Comparison of ENCODE assay signal across 8 cellular contexts in genomic region chr16:67805718-67806427, GRCh38. TPM values are rescaled to one million over a fixed set of nuclear protein-coding genes. Genes with fewer than 3 reads are reported as not detected.
DNase-seq lines count a peak whose midpoint lies in the region; TF ChIP-seq lines count a peak whose summit lies in the region.

No MANE protein-coding gene starts in this region.

- peaks cover 36% of the 10 kb centered on the region for H3K36me3 Mint-ChIP-seq in activated CD4-positive, alpha-beta T cell treated with anti-CD3 and anti-CD28 coated beads, Interleukin-2, amount 10 ng/mL, durations not matched to agents 24 days and 14 days (ENCODE audit: low read depth)

- peaks cover 22% of the 10 kb centered on the region for H3K4me1 ChIP-seq in muscle layer of colon (ENCODE audit: insufficient read depth, low read length)

- no peaks in the 10 kb centered on the region for H3K27me3 Mint-ChIP-seq in activated CD4-positive, alpha-beta T cell treated with anti-CD3 and anti-CD28 coated beads, Interleukin-2, amount 10 ng/mL, durations not matched to agents 24 days and 14 days

- H3K4me3 ChIP-seq in MG63 (peak overlapping the region; percentile 87), dorsolateral prefrontal cortex (peak overlapping the region; percentile 62 to 100 (median 93)), muscle layer of colon (ENCODE audit: low read depth in 1 of 2, low read length in 2 of 2) (peak overlapping the region; percentile 71 to 76)

- H3K9ac ChIP-seq in muscle layer of colon (ENCODE audit: low read length) = peak overlapping the region; percentile 88

- H3K4me3 Mint-ChIP-seq in activated CD4-positive, alpha-beta T cell treated with anti-CD3 and anti-CD28 coated beads, Interleukin-2, amount 10 ng/mL, durations not matched to agents 24 days and 14 days = peak overlapping the region; percentile 97

- no peaks in the 10 kb centered on the region for H3K27me3 ChIP-seq in MG63
- no peaks in the 10 kb centered on the region for H3K27me3 ChIP-seq in dorsolateral prefrontal cortex
- H3K27me3 ChIP-seq in muscle layer of colon (ENCODE audit: control insufficient read depth in 1 of 2, insufficient read depth in 2 of 2, low read length in 2 of 2) = no peaks in the 10 kb centered on the region

- no peaks in the 10 kb centered on the region for H3K9me3 Mint-ChIP-seq in activated CD4-positive, alpha-beta T cell treated with anti-CD3 and anti-CD28 coated beads, Interleukin-2, amount 10 ng/mL, durations not matched to agents 24 days and 14 days

- TF ChIP-seq CTCF in dorsolateral prefrontal cortex (IDR thresholded peaks at IDR 0.05 in 54 of 56, conservative IDR thresholded peaks at IDR 0.05 in 2 of 56; ENCODE audit: low read depth in 1 of 56, partially characterized antibody in 56 of 56) = no peak

- peak overlapping the region; percentile 97 for H3K27ac Mint-ChIP-seq in activated CD4-positive, alpha-beta T cell treated with anti-CD3 and anti-CD28 coated beads, Interleukin-2, amount 10 ng/mL, durations not matched to agents 24 days and 14 days

- H3K27ac ChIP-seq in dorsolateral prefrontal cortex (peak overlapping the region in 51 of 59 donors; percentile 1 to 93 (median 74)), muscle layer of colon (ENCODE audit: low read depth, low read length) (peak overlapping the region; percentile 90)

- no peak for DNase-seq in activated CD4-positive, alpha-beta T cell treated with anti-CD3 and anti-CD28 coated beads, Interleukin-2, amount 10 ng/mL, durations not matched to agents 24 days and 14 days
- no peak for DNase-seq in activated CD4-positive, alpha-beta T cell treated with anti-CD3 and anti-CD28 coated beads for 4 hours
- DNase-seq in MG63 (no peak), dorsolateral prefrontal cortex (peak in 2 of 10 donors; percentile 12 to 28), posterior vena cava (ENCODE audit: low spot score) (no peak), superior temporal gyrus (ENCODE audit: extremely low spot score) (no peak), NCI-H510A (lab: John Stamatoyannopoulos, UW) (no peak)

- peaks cover 44% of the 10 kb centered on the region for H3K4me1 Mint-ChIP-seq in activated CD4-positive, alpha-beta T cell treated with anti-CD3 and anti-CD28 coated beads, Interleukin-2, amount 10 ng/mL, durations not matched to agents 24 days and 14 days

- no peaks in the 10 kb centered on the region for H3K9me3 ChIP-seq in MG63
- H3K9me3 ChIP-seq in muscle layer of colon (ENCODE audit: low read length) = no peaks in the 10 kb centered on the region

- H3K36me3 ChIP-seq in MG63 = no peaks in the 10 kb centered on the region; the same call in 1 of the 2 replicates
- peaks cover 7% of the 10 kb centered on the region for H3K36me3 ChIP-seq in muscle layer of colon (ENCODE audit: insufficient read depth, low read length)

- intact Hi-C loops in activated CD4-positive, alpha-beta T cell treated with anti-CD3 and anti-CD28 coated beads, Interleukin-2, amount 10 ng/mL, durations not matched to agents 24 days and 14 days (cut with micrococcal nuclease) = loop anchor here (1.0 to 10.0 kb wide), 12 partner anchors 27 to 1039 kb away; partner anchors contain the start of genes ACD, AGRP, ATP6V0D1 and CTCF
- intact Hi-C loops in dorsolateral prefrontal cortex (cut with DNase I) (loop anchor here (2.0 to 5.0 kb wide), 6 partner anchors 41 to 431 kb away; partner anchors contain the start of genes CTCF (in 2 of the 2), CENPT (in 1 of the 2), DDX28 (in 1 of the 2) and DUS2 (in 1 of the 2)), posterior vena cava (cut with DNase I) (no loop called here)

RNA-seq across cellular contexts. Expression of gene RANBP10, which starts 0.5 kb away (rescaled TPM):
- 18.2 and 18.6 TPM in 2 replicates for total RNA-seq in activated CD4-positive, alpha-beta T cell treated with anti-CD3 and anti-CD28 coated beads, Interleukin-2, amount 10 ng/mL, durations not matched to agents 24 days and 14 days
- total RNA-seq in MG63 (2014; rRNA removed; shearing (Covaris generic); ENCODE audit: low replicate concordance) = 0.79 and 1.8 TPM in 2 replicates
- total RNA-seq in dorsolateral prefrontal cortex (10 to 100 TPM; 13.9 to 32.6 (median 21.2) TPM), posterior vena cava (10 to 100 TPM; 11.8 to 13.8 TPM)

RNA-seq across cellular contexts. Expression of gene TSNAXIP1, which starts 0.8 kb away (rescaled TPM):
- 0.65 and 0.80 TPM in 2 replicates for total RNA-seq in activated CD4-positive, alpha-beta T cell treated with anti-CD3 and anti-CD28 coated beads, Interleukin-2, amount 10 ng/mL, durations not matched to agents 24 days and 14 days
- total RNA-seq in MG63 (2014; rRNA removed; shearing (Covaris generic); ENCODE audit: low replicate concordance) = 1.4 TPM in 1 of 2 replicates, not detected in the other
- 10 to 100 TPM in 26 of 120 experiments, 1 to 10 TPM in 94; 3.1 to 16.5 (median 8.5) TPM for total RNA-seq in dorsolateral prefrontal cortex
- under 1 TPM; 0.37 to 0.52 TPM for total RNA-seq in posterior vena cava

RNA-seq across cellular contexts. Expression of gene THAP11, which starts 36.2 kb away (rescaled TPM):
- total RNA-seq in activated CD4-positive, alpha-beta T cell treated with anti-CD3 and anti-CD28 coated beads, Interleukin-2, amount 10 ng/mL, durations not matched to agents 24 days and 14 days = 46.4 and 48.7 TPM in 2 replicates
- total RNA-seq in MG63 (2014; rRNA removed; shearing (Covaris generic); ENCODE audit: low replicate concordance) = 37.2 and 42.9 TPM in 2 replicates
- 10 to 100 TPM; 17.7 to 30.0 (median 24.0) TPM for total RNA-seq in dorsolateral prefrontal cortex
- 10 to 100 TPM; 24.9 to 26.1 TPM for total RNA-seq in posterior vena cava

RNA-seq across cellular contexts. Expression of gene NUTF2, which starts 40.9 kb away (rescaled TPM):
- total RNA-seq in activated CD4-positive, alpha-beta T cell treated with anti-CD3 and anti-CD28 coated beads, Interleukin-2, amount 10 ng/mL, durations not matched to agents 24 days and 14 days = 184 and 188 TPM in 2 replicates
- total RNA-seq in MG63 (2014; rRNA removed; shearing (Covaris generic); ENCODE audit: low replicate concordance) = 55.9 and 178 TPM in 2 replicates
- total RNA-seq in dorsolateral prefrontal cortex (10 to 100 TPM; 51.7 to 88.9 (median 72.2) TPM), posterior vena cava (10 to 100 TPM; 81.7 to 99.1 TPM)

RNA-seq across cellular contexts. Expression of gene CENPT, which starts 41.6 kb away (rescaled TPM):
- total RNA-seq in activated CD4-positive, alpha-beta T cell treated with anti-CD3 and anti-CD28 coated beads, Interleukin-2, amount 10 ng/mL, durations not matched to agents 24 days and 14 days = 37.0 and 44.5 TPM in 2 replicates
- 20.4 and 27.4 TPM in 2 replicates for total RNA-seq in MG63 (2014; rRNA removed; shearing (Covaris generic); ENCODE audit: low replicate concordance)
- total RNA-seq in dorsolateral prefrontal cortex (10 to 100 TPM; 40.0 to 88.4 (median 54.9) TPM), posterior vena cava (10 to 100 TPM; 38.7 to 40.3 TPM)

Comparison
In these comparisons a context has a peak if more than half of its experiments do, and no peak if none do; other contexts are left out.
1. intact Hi-C loops: an anchor here in activated CD4-positive, alpha-beta T cell treated with anti-CD3 and anti-CD28 coated beads, Interleukin-2, amount 10 ng/mL, durations not matched to agents 24 days and 14 days (1.0 to 10.0 kb wide) and dorsolateral prefrontal cortex (2.0 to 5.0 kb wide); none called in posterior vena cava.